10 cellular contexts compared by ENCODE assay signal in the genomic region with DNA sequence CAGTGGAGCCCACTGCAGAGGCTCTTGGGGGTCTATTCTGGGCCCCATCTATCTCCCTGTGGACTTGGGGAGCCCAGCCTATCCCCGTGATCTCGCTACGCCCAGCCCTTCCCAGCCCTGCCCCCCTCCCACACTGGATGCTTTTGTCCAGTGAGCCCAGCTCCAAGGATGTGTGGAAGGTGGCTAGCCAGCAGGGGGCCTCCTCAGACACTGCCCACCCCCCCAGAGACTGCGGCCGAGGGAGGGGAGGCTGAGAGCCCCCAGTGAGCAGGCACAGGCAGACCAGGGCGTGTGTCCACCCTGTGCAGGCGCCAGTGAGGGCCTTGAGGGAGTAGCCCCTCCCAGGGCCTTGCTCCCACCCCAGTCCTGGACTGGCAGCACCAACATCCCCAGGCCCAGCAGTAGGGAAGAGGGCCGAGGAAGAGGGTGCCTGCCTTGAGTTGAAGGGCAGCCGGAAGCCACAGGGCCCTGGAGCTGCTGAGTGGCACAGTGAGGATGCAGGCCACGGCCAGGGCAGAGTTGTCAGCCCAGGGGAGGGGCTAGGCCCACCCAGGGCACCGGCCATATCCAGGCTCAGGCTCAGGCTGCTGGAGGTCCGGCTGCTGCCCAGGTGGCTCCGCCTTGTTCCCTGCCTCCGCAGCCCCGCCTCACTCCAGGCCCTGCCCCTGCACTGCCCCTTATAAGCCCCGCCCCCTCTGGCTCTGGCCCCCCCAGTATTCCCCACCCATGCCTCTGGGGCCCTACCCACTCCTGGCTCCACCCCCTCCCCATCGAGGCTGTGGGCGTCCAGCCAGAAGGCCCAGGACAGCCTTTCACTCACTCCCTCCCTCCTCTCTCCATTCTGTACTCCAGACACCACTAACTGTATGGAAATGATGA. TPM values are rescaled to one million over a fixed set of nuclear protein-coding genes. Genes with fewer than 3 reads are reported as not detected.
DNase-seq lines count a peak whose midpoint lies in the region; ATAC-seq and TF ChIP-seq lines count a peak whose summit lies in the region.
"Had no signal": no experiment of that assay in that cellular context is flagged by ENCODE, and none has a peak within 500 bp of the region (broad histone marks: within the 10 kb centered on the region; RNA-seq: fewer than 3 reads in every experiment).

No MANE protein-coding gene starts in this region.

- no peaks in the 10 kb centered on the region for H3K4me1 Mint-ChIP-seq in activated CD8-positive, alpha-beta T cell treated with anti-CD3 and anti-CD28 coated beads for 36 hours (ENCODE audit: low read depth)
- H3K4me1 Mint-ChIP-seq: nephron had no signal

- DNase-seq in NCI-H345 (lab: John Stamatoyannopoulos, UW) (peak; percentile 34), NCI-H345 treated with DMSO at 0.1 percent for 48 hours (lab: John Stamatoyannopoulos, UW; ENCODE audit: unreplicated experiment) (no peak), iPS-NIHi11 (ENCODE audit: low spot score) (peak; percentile 86), ureter (ENCODE audit: low spot score) (peak; percentile 89), cortex of kidney (lab: John Stamatoyannopoulos, UW) (no peak), D341Med (ENCODE audit: low spot score) (no peak)
- peak; percentile 12 for DNase-seq in activated CD8-positive, alpha-beta T cell treated with anti-CD3 and anti-CD28 coated beads for 36 hours

- POLR2A ChIA-PET in activated CD8-positive, alpha-beta T cell treated with anti-CD3 and anti-CD28 coated beads for 36 hours (lab: Charles Lee), result no interaction called here

- ATAC-seq in activated CD8-positive, alpha-beta T cell treated with anti-CD3 and anti-CD28 coated beads for 36 hours, result peak; percentile 37
- ATAC-seq in GM18519 (IDR thresholded peaks at IDR 0.05; ENCODE audit: low FRiP score, unreplicated experiment), result no peak

- H3K27ac Mint-ChIP-seq in activated CD8-positive, alpha-beta T cell treated with anti-CD3 and anti-CD28 coated beads for 36 hours, result no peak overlapping the region
- H3K27ac Mint-ChIP-seq: T-helper 1 cell treated with Interleukin-12 subunit alpha and Interleukin-12 subunit beta and Interleukin-4 antibody, amounts not matched to agents 30 μg/mL and 1 μg/mL, for 36 hours had no signal

- H3K4me3 Mint-ChIP-seq in activated CD8-positive, alpha-beta T cell treated with anti-CD3 and anti-CD28 coated beads for 36 hours, result no peak overlapping the region
- H3K4me3 Mint-ChIP-seq: nephron; T-helper 1 cell treated with Interleukin-12 subunit alpha and Interleukin-12 subunit beta and Interleukin-4 antibody, amounts not matched to agents 30 μg/mL and 1 μg/mL, for 36 hours had no signal

- intact Hi-C loops in activated CD8-positive, alpha-beta T cell treated with anti-CD3 and anti-CD28 coated beads for 36 hours (cut with micrococcal nuclease), result no loop called here

- CTCF ChIA-PET in activated CD8-positive, alpha-beta T cell treated with anti-CD3 and anti-CD28 coated beads for 36 hours (lab: Charles Lee), result no interaction called here

- no peaks in the 10 kb centered on the region for H3K36me3 Mint-ChIP-seq in activated CD8-positive, alpha-beta T cell treated with anti-CD3 and anti-CD28 coated beads for 36 hours (ENCODE audit: low read depth)

- peak; percentile 22 for TF ChIP-seq CTCF in activated CD8-positive, alpha-beta T cell treated with anti-CD3 and anti-CD28 coated beads for 36 hours (IDR thresholded peaks at IDR 0.05)

- H3K9me3 Mint-ChIP-seq in activated CD8-positive, alpha-beta T cell treated with anti-CD3 and anti-CD28 coated beads for 36 hours, result no peaks in the 10 kb centered on the region
- H3K9me3 Mint-ChIP-seq: nephron; T-helper 1 cell treated with Interleukin-12 subunit alpha and Interleukin-12 subunit beta and Interleukin-4 antibody, amounts not matched to agents 30 μg/mL and 1 μg/mL, for 36 hours had no signal

- H3K27me3 Mint-ChIP-seq in activated CD8-positive, alpha-beta T cell treated with anti-CD3 and anti-CD28 coated beads for 36 hours, result no peaks in the 10 kb centered on the region

RNA-seq across cellular contexts. Expression of a gene that starts 28.0 kb away (rescaled TPM):
- 10 to 100 TPM; 13.2 to 14.0 TPM for total RNA-seq in activated CD8-positive, alpha-beta T cell treated with anti-CD3 and anti-CD28 coated beads for 36 hours
- total RNA-seq in ureter, result 61.5 TPM

Comparison
In these comparisons a context has a peak if more than half of its experiments do, and no peak if none do; other contexts are left out.
1. DNase-seq: peak in NCI-H345 (single experiment), activated CD8-positive, alpha-beta T cell treated with anti-CD3 and anti-CD28 coated beads for 36 hours (single experiment), iPS-NIHi11 (single experiment) and ureter (single experiment); none in NCI-H345 treated with DMSO at 0.1 percent for 48 hours (single experiment), cortex of kidney (single experiment) and D341Med (single experiment).